In genomic region chr9:125088752-125089151, GRCh38 we compare ENCODE assay signal across 30 cellular contexts.
"Had no signal": no experiment of that assay in that cellular context is flagged by ENCODE, and none has a peak within 500 bp of the region (broad histone marks: within the 10 kb centered on the region; RNA-seq: fewer than 3 reads in every experiment).

No MANE protein-coding gene starts in this region.

- H3K36me3 ChIP-seq: esophagus muscularis mucosa, left lung, sigmoid colon, stomach, thyroid gland, upper lobe of left lung, vagina had no signal

- H3K36me3 Mint-ChIP-seq: natural killer cell treated with Interleukin-12 subunit alpha and Interleukin-12 subunit beta and Interleukin-15 and Interleukin-18, amount 100 ng/mL, for 72 hours had no signal

- H3K4me3 ChIP-seq: esophagus muscularis mucosa, left lung, mucosa of descending colon, sigmoid colon, smooth muscle cell, stomach, thyroid gland, upper lobe of left lung, vagina had no signal

- H3K27me3 ChIP-seq: esophagus muscularis mucosa, foreskin keratinocyte, left lung, sigmoid colon, stomach, thyroid gland, upper lobe of left lung, vagina had no signal

- H3K27ac Mint-ChIP-seq: activated CD4-positive, alpha-beta memory T cell treated with anti-CD3 and anti-CD28 coated beads for 36 hours; activated naive CD4-positive, alpha-beta T cell treated with anti-CD3 and anti-CD28 coated beads, Interleukin-2, amount 50 U/mL, for 24 hours; activated naive CD8-positive, alpha-beta T cell treated with anti-CD3 and anti-CD28 coated beads, Interleukin-2, amount 50 U/mL, for 24 hours; activated T-helper 17 cell treated with anti-CD3 and anti-CD28 coated beads, Interleukin-2, amount 50 U/mL, for 72 hours; dendritic cell treated with granulocyte-macrophage colony-stimulating factor and Interleukin-4, amounts not matched to agents 40 ng/mL and 50 ng/mL, for 4 days; natural killer cell treated with Interleukin-12 subunit alpha and Interleukin-12 subunit beta and Interleukin-15 and Interleukin-18, amount 100 ng/mL, for 72 hours; stimulated activated naive B cell treated with anti-CD40 and anti-IgM and Interleukin-4, amounts not matched to agents 10 μg/mL and 1 μg/mL and 100 μg/mL, for 72 hours; T-helper 17 cell had no signal

- H3K27ac ChIP-seq: esophagus muscularis mucosa, foreskin keratinocyte, left lung, sigmoid colon, stomach, thyroid gland, upper lobe of left lung, vagina had no signal

- DNase-seq: activated CD4-positive, alpha-beta memory T cell treated with anti-CD3 and anti-CD28 coated beads for 36 hours; activated CD4-positive, alpha-beta T cell treated with anti-CD3 and anti-CD28 coated beads, Interleukin-2, amount 10 ng/mL, durations not matched to agents 24 days and 14 days; activated CD4-positive, CD25-positive, alpha-beta regulatory T cell treated with anti-CD3 and anti-CD28 coated beads, Interleukin-2, amount 50 U/mL, for 72 hours; activated CD8-positive, alpha-beta memory T cell treated with anti-CD3 and anti-CD28 coated beads, Interleukin-2, amount 50 U/mL, for 4 hours; activated gamma-delta T cell treated with Interleukin-2 at 50 U/mL for 16 hours; activated naive CD8-positive, alpha-beta T cell treated with anti-CD3 and anti-CD28 coated beads, Interleukin-2, amount 50 U/mL, for 24 hours; activated T-cell treated with anti-CD3 and anti-CD28 coated beads, Interleukin-2, amount 50 U/mL, for 1 hour; amygdala; central memory CD4-positive, alpha-beta T cell; foreskin keratinocyte; left lung; mucosa of descending colon; posterior cingulate gyrus; sigmoid colon; stimulated activated CD4-positive, alpha-beta T cell treated with anti-CD3 and anti-CD28 coated beads, Interleukin-1b, Interleukin-23, amount 100 ng/mL, for 48 hours; stimulated activated CD4-positive, alpha-beta T cell treated with anti-CD3 and anti-CD28 coated beads, Interleukin-4, amount 100 ng/mL, for 4 hours; stimulated activated CD8-positive, alpha-beta memory T cell treated with anti-CD3 and anti-CD28 coated beads, Interleukin-4, amount 100 ng/mL, for 48 hours; stimulated activated naive B cell treated with anti-CD40 and anti-IgM and Interleukin-4, amounts not matched to agents 10 μg/mL and 1 μg/mL and 100 μg/mL, for 72 hours; stomach; T-helper 17 cell; T1000; thyroid gland; upper lobe of left lung had no signal

- H3K9me3 Mint-ChIP-seq: activated CD4-positive, alpha-beta memory T cell treated with anti-CD3 and anti-CD28 coated beads for 36 hours; activated naive CD4-positive, alpha-beta T cell treated with anti-CD3 and anti-CD28 coated beads, Interleukin-2, amount 50 U/mL, for 24 hours; activated naive CD8-positive, alpha-beta T cell treated with anti-CD3 and anti-CD28 coated beads, Interleukin-2, amount 50 U/mL, for 24 hours; activated T-helper 17 cell treated with anti-CD3 and anti-CD28 coated beads, Interleukin-2, amount 50 U/mL, for 72 hours; natural killer cell treated with Interleukin-12 subunit alpha and Interleukin-12 subunit beta and Interleukin-15 and Interleukin-18, amount 100 ng/mL, for 72 hours had no signal

- H3K27me3 Mint-ChIP-seq: activated CD4-positive, alpha-beta memory T cell treated with anti-CD3 and anti-CD28 coated beads for 36 hours; activated CD4-positive, alpha-beta T cell treated with anti-CD3 and anti-CD28 coated beads, Interleukin-2, amount 10 ng/mL, durations not matched to agents 24 days and 14 days; activated naive CD4-positive, alpha-beta T cell treated with anti-CD3 and anti-CD28 coated beads, Interleukin-2, amount 50 U/mL, for 24 hours; activated naive CD8-positive, alpha-beta T cell treated with anti-CD3 and anti-CD28 coated beads, Interleukin-2, amount 50 U/mL, for 24 hours; activated T-helper 17 cell treated with anti-CD3 and anti-CD28 coated beads, Interleukin-2, amount 50 U/mL, for 72 hours; dendritic cell treated with granulocyte-macrophage colony-stimulating factor and Interleukin-4, amounts not matched to agents 40 ng/mL and 50 ng/mL, for 4 days; natural killer cell treated with Interleukin-12 subunit alpha and Interleukin-12 subunit beta and Interleukin-15 and Interleukin-18, amount 100 ng/mL, for 72 hours; stimulated activated naive B cell treated with anti-CD40 and anti-IgM and Interleukin-4, amounts not matched to agents 10 μg/mL and 1 μg/mL and 100 μg/mL, for 72 hours; T-helper 17 cell had no signal

- ATAC-seq: activated naive CD8-positive, alpha-beta T cell treated with anti-CD3 and anti-CD28 coated beads, Interleukin-2, amount 50 U/mL, for 24 hours; foreskin keratinocyte; left lung; mucosa of descending colon; natural killer cell treated with Interleukin-12 subunit alpha and Interleukin-12 subunit beta and Interleukin-15 and Interleukin-18, amount 100 ng/mL, for 72 hours; stimulated activated naive B cell treated with anti-CD40 and anti-IgM and Interleukin-4, amounts not matched to agents 10 μg/mL and 1 μg/mL and 100 μg/mL, for 72 hours; T-helper 17 cell had no signal

- H3K4me3 Mint-ChIP-seq: activated CD4-positive, alpha-beta memory T cell treated with anti-CD3 and anti-CD28 coated beads for 36 hours; activated CD4-positive, alpha-beta T cell treated with anti-CD3 and anti-CD28 coated beads, Interleukin-2, amount 10 ng/mL, durations not matched to agents 24 days and 14 days; activated naive CD4-positive, alpha-beta T cell treated with anti-CD3 and anti-CD28 coated beads, Interleukin-2, amount 50 U/mL, for 24 hours; activated naive CD8-positive, alpha-beta T cell treated with anti-CD3 and anti-CD28 coated beads, Interleukin-2, amount 50 U/mL, for 24 hours; activated T-helper 17 cell treated with anti-CD3 and anti-CD28 coated beads, Interleukin-2, amount 50 U/mL, for 72 hours; dendritic cell treated with granulocyte-macrophage colony-stimulating factor and Interleukin-4, amounts not matched to agents 40 ng/mL and 50 ng/mL, for 4 days; natural killer cell treated with Interleukin-12 subunit alpha and Interleukin-12 subunit beta and Interleukin-15 and Interleukin-18, amount 100 ng/mL, for 72 hours; stimulated activated naive B cell treated with anti-CD40 and anti-IgM and Interleukin-4, amounts not matched to agents 10 μg/mL and 1 μg/mL and 100 μg/mL, for 72 hours; T-helper 17 cell had no signal

- H3K9me3 ChIP-seq: esophagus muscularis mucosa, left lung, mucosa of descending colon, sigmoid colon, stomach, thyroid gland, upper lobe of left lung, vagina had no signal

- H3K4me1 ChIP-seq: foreskin keratinocyte, left lung, sigmoid colon, stomach, upper lobe of left lung had no signal
